8 cellular contexts compared by ENCODE assay signal in genomic region chr12:52082988-52083637, GRCh38. TPM values are rescaled to one million over a fixed set of nuclear protein-coding genes. Genes with fewer than 3 reads are reported as not detected.
DNase-seq lines count a peak whose midpoint lies in the region; ATAC-seq and TF ChIP-seq lines count a peak whose summit lies in the region.

No MANE protein-coding gene starts in this region.

- H3K27me3 Mint-ChIP-seq in immature natural killer cell (ENCODE audit: low read depth in 3 of 3) = peaks cover 0 to 4% (median 4%) of the 10 kb centered on the region in 3 donors

- peak; percentile 98 for TF ChIP-seq CTCF in GM12865 (IDR thresholded peaks at IDR 0.05; ENCODE audit: insufficient read depth, low read depth, low read length, missing control alignments)

- H3K36me3 Mint-ChIP-seq in immature natural killer cell = peaks cover under 1 to 3% (median under 1%) of the 10 kb centered on the region in 3 donors

- H3K4me3 Mint-ChIP-seq in immature natural killer cell = no peak overlapping the region

- H3K27ac Mint-ChIP-seq in immature natural killer cell = peak overlapping the region in 2 of 6 donors; percentile 10 to 79

- no peaks in the 10 kb centered on the region for H3K4me1 Mint-ChIP-seq in immature natural killer cell

- DNase-seq in GM12865 (ENCODE audit: low read depth) (peak; percentile 65), NAMALWA (ENCODE audit: low spot score) (peak; percentile 83), UCSD-AML1 (lab: John Stamatoyannopoulos, UW; ENCODE audit: unreplicated experiment) (peak; percentile 62), astrocyte of the hippocampus (ENCODE audit: low read depth, low spot score) (peak; percentile 74), immature natural killer cell (peak; percentile 61 to 64 (median 62))
- DNase-seq in stimulated activated CD4-positive, alpha-beta T cell treated with anti-CD3 and anti-CD28 coated beads, Interleukin-1b, Interleukin-23, amount 100 ng/mL, for 1 hour (ENCODE audit: low read depth in 2 of 2) = peak; percentile 29 to 53

- no peaks in the 10 kb centered on the region for H3K9me3 Mint-ChIP-seq in immature natural killer cell

- ATAC-seq in HG02623 (IDR thresholded peaks at IDR 0.05; ENCODE audit: unreplicated experiment) = no peak
- no peak for ATAC-seq in GM21367 (IDR thresholded peaks at IDR 0.05; ENCODE audit: unreplicated experiment)

- no peak overlapping the region for H3K4me3 ChIP-seq in GM12865 (ENCODE audit: low read depth, low read length)

RNA-seq across cellular contexts. Expression of gene SMIM41, which starts 3.6 kb away (rescaled TPM):
- polyA plus RNA-seq in immature natural killer cell = not detected

RNA-seq across cellular contexts. Expression of gene ATG101, which starts 13.3 kb away (rescaled TPM):
- 10 to 100 TPM; 25.8 to 50.8 (median 32.2) TPM for polyA plus RNA-seq in immature natural killer cell

RNA-seq across cellular contexts. Expression of gene NR4A1, which starts 31.9 kb away (rescaled TPM):
- polyA plus RNA-seq in immature natural killer cell = 1 to 10 TPM in 2 of 3 donors, under 1 TPM in 1; 0.83 to 2.1 (median 1.3) TPM
